In genomic region chr1:221309711-221310110, GRCh38 we compare ENCODE assay signal across 30 cellular contexts.
DNase-seq lines count a peak whose midpoint lies in the region; FAIRE-seq and TF ChIP-seq lines count a peak whose summit lies in the region.
"Had no signal": no experiment of that assay in that cellular context is flagged by ENCODE, and none has a peak within 500 bp of the region (broad histone marks: within the 10 kb centered on the region; RNA-seq: fewer than 3 reads in every experiment).

No MANE protein-coding gene starts in this region.

- H3K9me3 Mint-ChIP-seq in nephron progenitor cell: no peaks in the 10 kb centered on the region
- H3K9me3 Mint-ChIP-seq: CD4-positive, alpha-beta T cell had no signal

- H3K27me3 Mint-ChIP-seq in nephron progenitor cell (ENCODE audit: low read depth, poor library complexity): no peaks in the 10 kb centered on the region

- peaks cover 8% of the 10 kb centered on the region for H3K36me3 Mint-ChIP-seq in nephron progenitor cell (ENCODE audit: low read depth)
- H3K36me3 Mint-ChIP-seq: brain, naive B cell, WTC11 had no signal

- DNase-seq in NCI-H2029 treated with DMSO at 0.1 percent for 48 hours (lab: John Stamatoyannopoulos, UW) (peak; percentile 44), NCI-H2029 (lab: John Stamatoyannopoulos, UW) (no peak), NCI-H1105 treated with DMSO at 0.1 percent for 48 hours (lab: John Stamatoyannopoulos, UW) (peak; percentile 81), NCI-H2171 treated with DMSO at 0.1 percent for 48 hours (lab: John Stamatoyannopoulos, UW) (peak; percentile 74), nephron progenitor cell (peak; percentile 18), urothelium cell line (ENCODE audit: low spot score) (no peak)
- DNase-seq in activated naive CD4-positive, alpha-beta T cell treated with Interleukin-2 at 50 U/mL for 16 hours: no peak
- no peak for DNase-seq in stimulated activated CD4-positive, alpha-beta T cell treated with anti-CD3 and anti-CD28 coated beads, Interleukin-1b, Interleukin-23, amount 100 ng/mL, for 48 hours
- DNase-seq: activated CD4-positive, alpha-beta T cell treated with anti-CD3 and anti-CD28 coated beads, Interleukin-2, amount 50 U/mL, for 1 hour; activated naive CD4-positive, alpha-beta T cell; activated T-cell treated with anti-CD3 and anti-CD28 coated beads, Interleukin-2, amount 50 U/mL, for 48 hours; adrenal gland; CD4-positive, alpha-beta T cell; cerebellar nuclear complex; GOT3; Karpas-422; naive B cell; NCI-H226; nucleus accumbens; Peyer's patch; SHP77 treated with DMSO at 0.1 percent for 48 hours; stimulated activated CD4-positive, alpha-beta T cell treated with anti-CD3 and anti-CD28 coated beads, Interleukin-2, amount 100 ng/mL, for 24 hours; SW 1271; T1000 had no signal

- H3K27ac Mint-ChIP-seq in nephron progenitor cell: peak overlapping the region; percentile 92
- H3K27ac Mint-ChIP-seq: CD4-positive, alpha-beta T cell; naive B cell had no signal

- no peak for TF ChIP-seq CTCF in nephron progenitor cell (IDR thresholded peaks at IDR 0.05)

- H3K4me1 Mint-ChIP-seq in nephron progenitor cell: peaks cover 60% of the 10 kb centered on the region
- H3K4me1 Mint-ChIP-seq: naive B cell had no signal

- no peak for FAIRE-seq in urothelium cell line (lab: Jason Lieb, UNC)
- FAIRE-seq: A204.1, endothelial cell of umbilical vein, G401.6, HepG2 had no signal

- no peak overlapping the region for H3K4me3 Mint-ChIP-seq in nephron progenitor cell
- H3K4me3 Mint-ChIP-seq: CD4-positive, alpha-beta T cell; naive B cell; WTC11 had no signal

Comparison
In these comparisons a context has a peak if more than half of its experiments do, and no peak if none do; other contexts are left out.
1. DNase-seq: peak in NCI-H2029 treated with DMSO at 0.1 percent for 48 hours (single experiment), NCI-H1105 treated with DMSO at 0.1 percent for 48 hours (single experiment), NCI-H2171 treated with DMSO at 0.1 percent for 48 hours (single experiment) and nephron progenitor cell (single experiment); none in NCI-H2029 (single experiment), activated naive CD4-positive, alpha-beta T cell treated with Interleukin-2 at 50 U/mL for 16 hours (single experiment), urothelium cell line (single experiment) and stimulated activated CD4-positive, alpha-beta T cell treated with anti-CD3 and anti-CD28 coated beads, Interleukin-1b, Interleukin-23, amount 100 ng/mL, for 48 hours (single experiment).